Comparison of ENCODE assay signal across 12 cellular contexts in genomic region chr2:195021704-195022513, GRCh38.
DNase-seq lines count a peak whose midpoint lies in the region; ATAC-seq, FAIRE-seq and TF ChIP-seq lines count a peak whose summit lies in the region.
"Had no signal": no experiment of that assay in that cellular context is flagged by ENCODE, and none has a peak within 500 bp of the region (broad histone marks: within the 10 kb centered on the region; RNA-seq: fewer than 3 reads in every experiment).

No MANE protein-coding gene starts in this region.

- no peak overlapping the region for H3K4me2 ChIP-seq in mesenchymal stem cell (ENCODE audit: low read length, poor library complexity, severe bottlenecking)

- H3K23ac ChIP-seq in mesenchymal stem cell (ENCODE audit: low read length in 2 of 2) = no peak overlapping the region

- no peaks in the 10 kb centered on the region for H3K4me1 ChIP-seq in mesenchymal stem cell (ENCODE audit: control insufficient read depth, insufficient read depth, low read depth, low read length)
- H3K4me1 ChIP-seq: esophagus squamous epithelium, left lung, right lobe of liver had no signal

- no peak overlapping the region for H3K4ac ChIP-seq in mesenchymal stem cell (ENCODE audit: low read depth in 1 of 2, low read length in 2 of 2)

- no peak overlapping the region for H3K14ac ChIP-seq in mesenchymal stem cell (ENCODE audit: low read length in 2 of 2)

- H2BK15ac ChIP-seq in mesenchymal stem cell (ENCODE audit: low read depth, poor library complexity, severe bottlenecking) = no peak overlapping the region

- H3K9ac ChIP-seq in mesenchymal stem cell (ENCODE audit: low read length) = no peak overlapping the region

- DNase-seq in mesenchymal stem cell = peak; percentile 22
- no peak for DNase-seq in D721Med (ENCODE audit: insufficient read length, low spot score)
- no peak for DNase-seq in SHP77 treated with DMSO at 0.1 percent for 48 hours (lab: John Stamatoyannopoulos, UW)
- DNase-seq in HT-29 (ENCODE audit: low spot score) = no peak
- DNase-seq: esophagus squamous epithelium; NCI-H510A; right lobe of liver; stimulated activated naive B cell treated with anti-CD40 and anti-IgM and Interleukin-4, amounts not matched to agents 10 μg/mL and 1 μg/mL and 100 μg/mL, for 72 hours had no signal

- H3K18ac ChIP-seq in mesenchymal stem cell (ENCODE audit: low read depth in 1 of 2, low read length in 2 of 2) = no peak overlapping the region

- no peak overlapping the region for H3K27ac ChIP-seq in mesenchymal stem cell (ENCODE audit: low read length, poor library complexity, severe bottlenecking)
- H3K27ac ChIP-seq: esophagus squamous epithelium, left lung, right lobe of liver had no signal

- H2AFZ ChIP-seq in mesenchymal stem cell (ENCODE audit: low read depth, low read length) = no peak overlapping the region

- no peaks in the 10 kb centered on the region for H3K27me3 ChIP-seq in mesenchymal stem cell (ENCODE audit: control insufficient read depth in 1 of 2, insufficient read depth in 1 of 2, low read length in 2 of 2)
- H3K27me3 ChIP-seq: esophagus squamous epithelium, left lung, right lobe of liver had no signal

- H4K91ac ChIP-seq in mesenchymal stem cell (ENCODE audit: low read length) = no peak overlapping the region

- H3K4me3 ChIP-seq in mesenchymal stem cell (ENCODE audit: insufficient read depth in 1 of 2, low read depth in 1 of 2, low read length in 2 of 2) = no peak overlapping the region
- H3K4me3 ChIP-seq: esophagus squamous epithelium, left lung, right lobe of liver had no signal

- no peaks in the 10 kb centered on the region for H3K36me3 ChIP-seq in mesenchymal stem cell (ENCODE audit: control insufficient read depth in 1 of 2, insufficient read depth in 2 of 2, low read depth in 1 of 2, low read length in 2 of 2)
- H3K36me3 ChIP-seq: esophagus squamous epithelium, left lung, right lobe of liver had no signal

- ATAC-seq in GM19043 (IDR thresholded peaks at IDR 0.05; ENCODE audit: low read depth, unreplicated experiment) (peak; percentile 76), GM21825 (IDR thresholded peaks at IDR 0.05; ENCODE audit: unreplicated experiment) (peak; percentile 74), HG03432 (IDR thresholded peaks at IDR 0.05; ENCODE audit: unreplicated experiment) (peak; percentile 87)
- ATAC-seq: left lung; right lobe of liver; stimulated activated naive B cell treated with anti-CD40 and anti-IgM and Interleukin-4, amounts not matched to agents 10 μg/mL and 1 μg/mL and 100 μg/mL, for 72 hours had no signal

- H2AK5ac ChIP-seq in mesenchymal stem cell (ENCODE audit: low read length, severe bottlenecking) = no peak overlapping the region

- H3K9me3 ChIP-seq in mesenchymal stem cell (ENCODE audit: control insufficient read depth, low read length) = no peaks in the 10 kb centered on the region
- H3K9me3 ChIP-seq: esophagus squamous epithelium, left lung, right lobe of liver had no signal

- no peaks in the 10 kb centered on the region for H3K79me1 ChIP-seq in mesenchymal stem cell (replicated peaks; ENCODE audit: low read length, poor library complexity, severe bottlenecking)

- H2BK120ac ChIP-seq in mesenchymal stem cell (ENCODE audit: low read depth, low read length) = no peak overlapping the region

- H2BK5ac ChIP-seq in mesenchymal stem cell (ENCODE audit: low read depth, low read length, poor library complexity, severe bottlenecking) = no peak overlapping the region

- FAIRE-seq in D721Med (lab: Jason Lieb, UNC) = no peak

- TF ChIP-seq CTCF in D721Med (IDR thresholded peaks at IDR 0.05; ENCODE audit: insufficient read depth, missing control alignments) = no peak

- H2BK12ac ChIP-seq in mesenchymal stem cell (ENCODE audit: low read length in 2 of 2) = no peak overlapping the region

- WGBS in mesenchymal stem cell = 75% methylated on average over 2 of the region's 3 CpGs

- no peak overlapping the region for H4K8ac ChIP-seq in mesenchymal stem cell (ENCODE audit: low read length)
